In the genomic region with DNA sequence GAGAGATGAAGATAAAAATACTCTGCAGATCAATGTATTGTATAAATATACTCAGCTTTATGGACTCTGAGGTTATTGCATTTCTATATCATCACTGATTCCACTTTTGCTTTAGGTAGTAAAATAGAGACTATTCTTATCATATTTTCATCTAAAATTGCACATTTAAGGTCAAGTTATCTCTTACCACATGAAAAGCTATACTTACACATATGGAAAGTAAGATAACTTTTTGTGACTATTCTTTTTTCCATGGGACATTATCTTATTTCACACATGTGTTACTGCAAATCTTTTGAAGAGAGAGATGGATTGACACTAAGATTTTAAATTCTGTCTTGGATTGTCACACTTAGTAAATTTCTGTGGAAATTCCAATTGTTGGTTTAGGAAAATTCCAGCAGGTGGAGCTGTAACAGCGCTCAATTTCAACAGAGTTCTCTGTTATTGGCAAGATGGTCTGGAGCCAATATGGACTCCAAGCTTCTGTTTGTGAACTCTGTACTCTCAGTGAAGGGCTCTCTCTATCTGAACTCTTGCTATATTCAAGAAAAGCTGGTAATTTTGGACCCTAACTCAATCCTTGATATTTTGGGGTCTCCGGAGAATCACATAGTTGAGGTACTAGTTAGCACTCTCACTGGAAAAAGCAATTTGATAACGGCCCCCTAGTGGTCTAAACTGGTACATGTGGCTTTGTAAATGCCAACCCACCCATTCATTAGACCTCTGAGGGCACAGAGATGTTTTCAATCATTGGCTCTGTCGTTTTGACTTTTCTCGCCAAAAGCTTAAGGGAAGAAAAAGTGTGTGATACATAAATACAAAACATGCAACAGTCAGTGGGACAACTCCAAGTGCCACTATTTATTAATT, we compare ENCODE assay signal across 9 cellular contexts.
DNase-seq lines count a peak whose midpoint lies in the region; ATAC-seq and FAIRE-seq lines count a peak whose summit lies in the region.
"Had no signal": no experiment of that assay in that cellular context is flagged by ENCODE, and none has a peak within 500 bp of the region (broad histone marks: within the 10 kb centered on the region; RNA-seq: fewer than 3 reads in every experiment).

No MANE protein-coding gene starts in this region.

- peak overlapping the region in 3 of 4 donors; percentile 27 to 85 (median 84) for H3K4me3 Mint-ChIP-seq in CD4-positive, CD25-positive, alpha-beta regulatory T cell
- H3K4me3 Mint-ChIP-seq in memory B cell: peak overlapping the region; percentile 69

- peaks cover 14% of the 10 kb centered on the region for H3K27me3 Mint-ChIP-seq in CD4-positive, CD25-positive, alpha-beta regulatory T cell
- peaks cover 3% of the 10 kb centered on the region for H3K27me3 Mint-ChIP-seq in memory B cell

- no peaks in the 10 kb centered on the region for H3K36me3 ChIP-seq in CD4-positive, CD25-positive, alpha-beta regulatory T cell (ENCODE audit: control insufficient read depth, insufficient read depth, low read length)

- H3K4me1 ChIP-seq in CD4-positive, CD25-positive, alpha-beta regulatory T cell (ENCODE audit: control insufficient read depth, insufficient read depth, low read length, poor library complexity, severe bottlenecking): no peaks in the 10 kb centered on the region

- no peak overlapping the region for H3K27ac ChIP-seq in CD4-positive, CD25-positive, alpha-beta regulatory T cell (ENCODE audit: insufficient read depth, low read length, poor library complexity, severe bottlenecking)

- DNase-seq in CD4-positive, CD25-positive, alpha-beta regulatory T cell: peak; percentile 50 to 81 (median 72)
- DNase-seq in GM19239 (ENCODE audit: insufficient read length, low spot score) (peak; percentile 32), NCI-H460 (ENCODE audit: extremely low read depth, low read depth) (peak; percentile 54), ecto neural progenitor cell (ENCODE audit: low spot score) (peak; percentile 63), memory B cell (ENCODE audit: low spot score in 2 of 2) (peak; percentile 59 to 65)
- peak; percentile 22 to 53 for DNase-seq in activated CD4-positive, alpha-beta T cell treated with anti-CD3 and anti-CD28 coated beads for 24 hours (ENCODE audit: low read depth in 2 of 2)
- DNase-seq in stimulated activated CD8-positive, alpha-beta memory T cell treated with anti-CD3 and anti-CD28 coated beads, Interleukin-7, amount 100 ng/mL, for 1 hour (ENCODE audit: low read depth in 2 of 2): peak; percentile 20 to 41

- peak overlapping the region in 1 of 3 donors; percentile 75 for H3K27ac Mint-ChIP-seq in CD4-positive, CD25-positive, alpha-beta regulatory T cell
- no peak overlapping the region for H3K27ac Mint-ChIP-seq in memory B cell

- H3K4me1 Mint-ChIP-seq in CD4-positive, CD25-positive, alpha-beta regulatory T cell: peaks cover 0 to 10% (median 5%) of the 10 kb centered on the region in 4 donors
- no peaks in the 10 kb centered on the region for H3K4me1 Mint-ChIP-seq in memory B cell

- ATAC-seq in CD4-positive, CD25-positive, alpha-beta regulatory T cell (ENCODE audit: low read depth in 2 of 2): peak; percentile 83 to 86
- peak; percentile 88 for ATAC-seq in HG03354 (IDR thresholded peaks at IDR 0.05; ENCODE audit: poor library complexity, severe bottlenecking, unreplicated experiment)
- peak; percentile 93 for ATAC-seq in memory B cell (ENCODE audit: low read depth)

- FAIRE-seq in GM19239 (lab: Jason Lieb, UNC): peak; percentile 92
- FAIRE-seq: colon had no signal

- H3K27me3 ChIP-seq in CD4-positive, CD25-positive, alpha-beta regulatory T cell (ENCODE audit: control insufficient read depth, insufficient read depth, low read length): no peaks in the 10 kb centered on the region

- H3K9me3 Mint-ChIP-seq in CD4-positive, CD25-positive, alpha-beta regulatory T cell: no peaks in the 10 kb centered on the region
- H3K9me3 Mint-ChIP-seq in memory B cell: no peaks in the 10 kb centered on the region

- peak overlapping the region; percentile 91 for H3K4me3 ChIP-seq in CD4-positive, CD25-positive, alpha-beta regulatory T cell (ENCODE audit: low read depth, low read length)

- H3K9me3 ChIP-seq in CD4-positive, CD25-positive, alpha-beta regulatory T cell (ENCODE audit: control insufficient read depth in 2 of 2, low read length in 2 of 2): no peaks in the 10 kb centered on the region

- no peaks in the 10 kb centered on the region for H3K36me3 Mint-ChIP-seq in CD4-positive, CD25-positive, alpha-beta regulatory T cell
- no peaks in the 10 kb centered on the region for H3K36me3 Mint-ChIP-seq in memory B cell
